ENCODE assay signal across 1 cellular context in the genomic region with DNA sequence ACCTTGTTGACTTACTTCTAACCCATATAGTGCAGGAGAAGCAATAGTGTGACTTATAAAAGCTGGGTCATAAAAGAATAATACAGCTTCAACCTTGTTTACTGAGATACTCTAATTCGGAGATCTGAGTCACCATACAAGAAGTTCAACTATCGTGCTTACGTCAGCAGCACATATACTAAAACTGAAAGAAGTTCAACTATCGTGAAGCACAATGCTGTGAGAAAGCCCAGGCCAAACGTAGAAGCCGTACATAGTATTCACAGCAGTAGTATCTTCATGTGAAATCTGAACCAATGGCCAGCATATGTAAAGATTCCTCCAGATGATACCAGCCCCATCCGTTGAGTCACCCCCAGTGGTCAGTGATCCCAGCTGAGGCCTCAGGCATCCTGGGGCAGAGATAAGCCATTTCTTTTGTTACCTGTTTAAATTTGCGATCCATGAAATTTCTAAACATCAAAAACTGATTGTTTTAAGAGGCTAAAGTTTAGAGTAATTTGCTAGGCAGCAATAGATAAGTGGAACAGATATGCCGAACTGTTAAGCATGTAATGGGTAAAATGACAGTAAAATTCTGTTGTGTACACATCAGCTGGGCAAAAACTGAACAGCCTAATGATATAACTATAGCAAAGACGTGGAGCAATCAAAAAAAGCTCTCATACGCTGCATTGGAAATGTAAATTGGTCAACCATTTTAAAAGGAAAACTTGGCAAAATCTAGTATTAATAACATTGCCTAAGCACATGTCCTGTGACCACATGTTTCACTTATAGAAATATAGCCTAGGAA.
A peak's percentile ranks its signal among the peaks of the same experiment; 100 is the strongest.
TF ChIP-seq lines count a peak whose summit lies in the region.

No MANE protein-coding gene starts in this region.

TF ChIP-seq in HEK293, 187 proteins besides CTCF, POLR2A, EP300 and RAD21 (continued from another document):
- TF ChIP-seq, protein P1, sequence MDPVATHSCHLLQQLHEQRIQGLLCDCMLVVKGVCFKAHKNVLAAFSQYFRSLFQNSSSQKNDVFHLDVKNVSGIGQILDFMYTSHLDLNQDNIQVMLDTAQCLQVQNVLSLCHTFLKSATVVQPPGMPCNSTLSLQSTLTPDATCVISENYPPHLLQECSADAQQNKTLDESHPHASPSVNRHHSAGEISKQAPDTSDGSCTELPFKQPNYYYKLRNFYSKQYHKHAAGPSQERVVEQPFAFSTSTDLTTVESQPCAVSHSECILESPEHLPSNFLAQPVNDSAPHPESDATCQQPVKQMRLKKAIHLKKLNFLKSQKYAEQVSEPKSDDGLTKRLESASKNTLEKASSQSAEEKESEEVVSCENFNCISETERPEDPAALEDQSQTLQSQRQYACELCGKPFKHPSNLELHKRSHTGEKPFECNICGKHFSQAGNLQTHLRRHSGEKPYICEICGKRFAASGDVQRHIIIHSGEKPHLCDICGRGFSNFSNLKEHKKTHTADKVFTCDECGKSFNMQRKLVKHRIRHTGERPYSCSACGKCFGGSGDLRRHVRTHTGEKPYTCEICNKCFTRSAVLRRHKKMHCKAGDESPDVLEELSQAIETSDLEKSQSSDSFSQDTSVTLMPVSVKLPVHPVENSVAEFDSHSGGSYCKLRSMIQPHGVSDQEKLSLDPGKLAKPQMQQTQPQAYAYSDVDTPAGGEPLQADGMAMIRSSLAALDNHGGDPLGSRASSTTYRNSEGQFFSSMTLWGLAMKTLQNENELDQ (tag by site-specific recombination; IDR thresholded peaks at IDR 0.05; ENCODE audit: low read depth), result no peak
- TF ChIP-seq KLF16 (tag by site-specific recombination; IDR thresholded peaks at IDR 0.05) (no peak), PRDM1 (tag by site-specific recombination; IDR thresholded peaks at IDR 0.05) (0 out of 2 replicates have a peak, but pooled peaks have one; percentile 5), GLIS2 (tag by site-specific recombination; IDR thresholded peaks at IDR 0.05) (no peak), SP7 (tag by site-specific recombination; IDR thresholded peaks at IDR 0.05) (0 out of 2 replicates have a peak, but pooled peaks have one; percentile 28), ZXDB (tag by site-specific recombination; IDR thresholded peaks at IDR 0.05) (peak; percentile 21; the same call in 1 of the 2 replicates), ZNF394 (tag by site-specific recombination; IDR thresholded peaks at IDR 0.05; ENCODE audit: borderline replicate concordance) (peak; percentile 84), ZNF596 (tag by site-specific recombination; IDR thresholded peaks at IDR 0.05) (no peak), SP2 (tag by site-specific recombination; IDR thresholded peaks at IDR 0.05) (no peak), ZNF660 (tag by site-specific recombination; IDR thresholded peaks at IDR 0.05) (peak; percentile 39), ZNF16 (tag by site-specific recombination; IDR thresholded peaks at IDR 0.05; ENCODE audit: low read depth) (no peak), ZNF830 (tag by site-specific recombination; IDR thresholded peaks at IDR 0.05; ENCODE audit: low read depth) (no peak), RBAK (tag by site-specific recombination; IDR thresholded peaks at IDR 0.05) (no peak), ZNF24 (tag by site-specific recombination; IDR thresholded peaks at IDR 0.05) (0 out of 2 replicates have a peak, but pooled peaks have one; percentile 16)
- TF ChIP-seq, protein P2, sequence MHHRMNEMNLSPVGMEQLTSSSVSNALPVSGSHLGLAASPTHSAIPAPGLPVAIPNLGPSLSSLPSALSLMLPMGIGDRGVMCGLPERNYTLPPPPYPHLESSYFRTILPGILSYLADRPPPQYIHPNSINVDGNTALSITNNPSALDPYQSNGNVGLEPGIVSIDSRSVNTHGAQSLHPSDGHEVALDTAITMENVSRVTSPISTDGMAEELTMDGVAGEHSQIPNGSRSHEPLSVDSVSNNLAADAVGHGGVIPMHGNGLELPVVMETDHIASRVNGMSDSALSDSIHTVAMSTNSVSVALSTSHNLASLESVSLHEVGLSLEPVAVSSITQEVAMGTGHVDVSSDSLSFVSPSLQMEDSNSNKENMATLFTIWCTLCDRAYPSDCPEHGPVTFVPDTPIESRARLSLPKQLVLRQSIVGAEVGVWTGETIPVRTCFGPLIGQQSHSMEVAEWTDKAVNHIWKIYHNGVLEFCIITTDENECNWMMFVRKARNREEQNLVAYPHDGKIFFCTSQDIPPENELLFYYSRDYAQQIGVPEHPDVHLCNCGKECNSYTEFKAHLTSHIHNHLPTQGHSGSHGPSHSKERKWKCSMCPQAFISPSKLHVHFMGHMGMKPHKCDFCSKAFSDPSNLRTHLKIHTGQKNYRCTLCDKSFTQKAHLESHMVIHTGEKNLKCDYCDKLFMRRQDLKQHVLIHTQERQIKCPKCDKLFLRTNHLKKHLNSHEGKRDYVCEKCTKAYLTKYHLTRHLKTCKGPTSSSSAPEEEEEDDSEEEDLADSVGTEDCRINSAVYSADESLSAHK (tag by site-specific recombination; IDR thresholded peaks at IDR 0.05), result no peak
- TF ChIP-seq, protein P3, sequence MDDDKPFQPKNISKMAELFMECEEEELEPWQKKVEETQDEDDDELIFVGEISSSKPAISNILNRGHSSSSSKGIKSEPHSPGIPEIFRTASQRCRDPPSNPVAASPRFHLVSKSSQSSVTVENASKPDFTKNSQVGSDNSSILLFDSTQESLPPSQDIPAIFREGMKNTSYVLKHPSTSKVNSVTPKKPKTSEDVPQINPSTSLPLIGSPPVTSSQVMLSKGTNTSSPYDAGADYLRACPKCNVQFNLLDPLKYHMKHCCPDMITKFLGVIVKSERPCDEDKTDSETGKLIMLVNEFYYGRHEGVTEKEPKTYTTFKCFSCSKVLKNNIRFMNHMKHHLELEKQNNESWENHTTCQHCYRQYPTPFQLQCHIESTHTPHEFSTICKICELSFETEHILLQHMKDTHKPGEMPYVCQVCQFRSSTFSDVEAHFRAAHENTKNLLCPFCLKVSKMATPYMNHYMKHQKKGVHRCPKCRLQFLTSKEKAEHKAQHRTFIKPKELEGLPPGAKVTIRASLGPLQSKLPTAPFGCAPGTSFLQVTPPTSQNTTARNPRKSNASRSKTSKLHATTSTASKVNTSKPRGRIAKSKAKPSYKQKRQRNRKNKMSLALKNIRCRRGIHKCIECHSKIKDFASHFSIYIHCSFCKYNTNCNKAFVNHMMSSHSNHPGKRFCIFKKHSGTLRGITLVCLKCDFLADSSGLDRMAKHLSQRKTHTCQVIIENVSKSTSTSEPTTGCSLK (tag by site-specific recombination; IDR thresholded peaks at IDR 0.05), result no peak
TF ChIP-seq in HEK293: peak in this region for 23.
